Comparison of ENCODE assay signal across 22 cellular contexts in the genomic region with DNA sequence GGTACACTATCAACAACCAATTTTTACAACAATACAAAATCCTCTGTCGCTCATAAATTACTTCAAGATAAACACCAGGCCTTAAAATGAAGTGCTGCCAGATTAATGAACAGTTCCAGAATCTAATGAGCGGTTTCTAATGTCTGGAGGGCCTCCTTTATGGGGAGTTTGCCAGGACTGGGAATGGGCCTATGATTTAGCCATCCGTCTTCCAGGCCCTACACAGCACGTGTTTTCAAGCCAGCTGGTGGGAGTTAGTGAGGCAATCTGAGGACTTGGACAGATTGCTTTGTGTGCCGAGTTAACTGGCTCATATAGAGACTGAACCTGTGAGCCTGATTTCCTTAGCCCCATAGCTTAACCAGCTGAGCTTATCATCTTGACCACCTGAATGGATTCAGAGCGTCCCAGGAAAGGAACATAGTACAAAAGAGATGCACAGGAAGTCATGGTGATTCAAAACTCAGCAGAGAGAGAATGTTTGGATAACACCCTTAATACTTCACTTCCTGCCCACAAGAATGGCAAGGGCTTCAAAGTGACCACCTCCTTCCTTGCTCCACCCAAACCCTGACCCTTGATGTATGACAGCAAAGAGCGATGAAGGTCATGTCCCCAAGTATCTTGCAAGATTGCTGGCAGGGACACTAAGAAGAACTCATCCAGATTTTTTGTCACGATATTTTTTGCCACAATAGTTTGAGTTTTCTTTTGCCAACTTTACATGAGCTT.
DNase-seq lines count a peak whose midpoint lies in the region; FAIRE-seq and TF ChIP-seq lines count a peak whose summit lies in the region.
"Had no signal": no experiment of that assay in that cellular context is flagged by ENCODE, and none has a peak within 500 bp of the region (broad histone marks: within the 10 kb centered on the region; RNA-seq: fewer than 3 reads in every experiment).

No MANE protein-coding gene starts in this region.

- FAIRE-seq in bronchial epithelial cell (lab: Jason Lieb, UNC) = peak; percentile 91
- FAIRE-seq: GM12892 had no signal

- no peak overlapping the region for H3K4me3 ChIP-seq in bronchial epithelial cell (ENCODE audit: low read depth, low read length)
- H3K4me3 ChIP-seq: spleen had no signal

- TF ChIP-seq CTCF in bronchial epithelial cell (IDR thresholded peaks at IDR 0.05; ENCODE audit: insufficient read depth, low read length, severe bottlenecking) = no peak
- no peak for TF ChIP-seq CTCF in mesothelial cell of epicardium (IDR thresholded peaks at IDR 0.05; ENCODE audit: unreplicated experiment)
- TF ChIP-seq CTCF in RWPE1 (conservative IDR thresholded peaks at IDR 0.05; ENCODE audit: low read depth) = no peak

- CTCF ChIA-PET in HEK293T (lab: Yijun Ruan, JAX) (no interaction called here), RWPE1 (lab: Yijun Ruan, JAX) (interaction anchor here (0.6 kb wide), 1 partner anchor 202 kb away, joined by 5 read pairs; no protein-coding TSS in a partner anchor)

- POLR2A ChIA-PET in HEK293T (lab: Yijun Ruan, JAX) = no interaction called here
- POLR2A ChIA-PET in RWPE1 (lab: Yijun Ruan, JAX; ENCODE audit: low non-redundant PET) = no interaction called here

- H3K27me3 Mint-ChIP-seq in mesothelial cell of epicardium (ENCODE audit: low read depth) = no peaks in the 10 kb centered on the region
- H3K27me3 Mint-ChIP-seq: T-helper 17 cell had no signal

- no peaks in the 10 kb centered on the region for H3K36me3 Mint-ChIP-seq in mesothelial cell of epicardium
- H3K36me3 Mint-ChIP-seq: activated naive CD8-positive, alpha-beta T cell; immature natural killer cell; memory B cell; natural killer cell treated with Interleukin-12 subunit alpha and Interleukin-12 subunit beta and Interleukin-15 and Interleukin-18, amount 100 ng/mL, for 72 hours had no signal

- peaks cover 6% of the 10 kb centered on the region for H3K9me3 Mint-ChIP-seq in mesothelial cell of epicardium
- H3K9me3 Mint-ChIP-seq: memory B cell had no signal

- no peaks in the 10 kb centered on the region for H3K36me3 ChIP-seq in bronchial epithelial cell (ENCODE audit: control insufficient read depth, insufficient read depth, low read length)
- H3K36me3 ChIP-seq: spleen had no signal

- peak overlapping the region; percentile 0 for H3K27ac Mint-ChIP-seq in mesothelial cell of epicardium
- H3K27ac Mint-ChIP-seq: activated naive CD8-positive, alpha-beta T cell; B cell; HFFc6; immature natural killer cell; memory B cell; natural killer cell treated with Interleukin-12 subunit alpha and Interleukin-12 subunit beta and Interleukin-15 and Interleukin-18, amount 100 ng/mL, for 72 hours; T-helper 17 cell had no signal

- peak; percentile 20 for DNase-seq in EH (ENCODE audit: low read depth)
- no peak for DNase-seq in HEK293T (ENCODE audit: extremely low spot score)
- DNase-seq in bronchial epithelial cell (ENCODE audit: low read depth) = no peak
- DNase-seq in mesothelial cell of epicardium (ENCODE audit: low spot score in 2 of 2, unreplicated experiment in 2 of 2) = no peak
- DNase-seq in NCI-H1930 (lab: John Stamatoyannopoulos, UW) = no peak
- DNase-seq in RWPE1 (ENCODE audit: low spot score) = no peak
- no peak for DNase-seq in NOMO-1 treated with DMSO at 0.1 percent for 48 hours (lab: John Stamatoyannopoulos, UW; ENCODE audit: unreplicated experiment)
- DNase-seq: activated CD4-positive, CD25-positive, alpha-beta regulatory T cell; activated T-cell treated with anti-CD3 and anti-CD28 coated beads, Interleukin-2, amount 50 U/mL, for 48 hours; dermis blood vessel endothelial cell; erythroblast; HFFc6; immature natural killer cell; KG1; SIG-M5; spleen; T-helper 17 cell had no signal

- no peak overlapping the region for H3K4me3 Mint-ChIP-seq in mesothelial cell of epicardium
- H3K4me3 Mint-ChIP-seq: activated naive CD8-positive, alpha-beta T cell; B cell; HFFc6; immature natural killer cell; memory B cell; natural killer cell treated with Interleukin-12 subunit alpha and Interleukin-12 subunit beta and Interleukin-15 and Interleukin-18, amount 100 ng/mL, for 72 hours; T-helper 17 cell had no signal

- H3K4me1 Mint-ChIP-seq in mesothelial cell of epicardium = peaks cover 17% of the 10 kb centered on the region
- H3K4me1 Mint-ChIP-seq: B cell, memory B cell, T-helper 17 cell had no signal

- H3K27me3 ChIP-seq in bronchial epithelial cell (ENCODE audit: control insufficient read depth, insufficient read depth, low read length) = peaks cover 1% of the 10 kb centered on the region
- H3K27me3 ChIP-seq: spleen had no signal

- H3K27ac ChIP-seq in RWPE1 = no peak overlapping the region
- H3K27ac ChIP-seq: spleen had no signal

TF ChIP-seq in HEK293T, 16 proteins besides CTCF, POLR2A, EP300 and RAD21:
- TF ChIP-seq TARDBP (IDR thresholded peaks at IDR 0.05) = no peak
- TF ChIP-seq FOXM1 (IDR thresholded peaks at IDR 0.05; ENCODE audit: borderline replicate concordance) = no peak
- TF ChIP-seq, protein P1, sequence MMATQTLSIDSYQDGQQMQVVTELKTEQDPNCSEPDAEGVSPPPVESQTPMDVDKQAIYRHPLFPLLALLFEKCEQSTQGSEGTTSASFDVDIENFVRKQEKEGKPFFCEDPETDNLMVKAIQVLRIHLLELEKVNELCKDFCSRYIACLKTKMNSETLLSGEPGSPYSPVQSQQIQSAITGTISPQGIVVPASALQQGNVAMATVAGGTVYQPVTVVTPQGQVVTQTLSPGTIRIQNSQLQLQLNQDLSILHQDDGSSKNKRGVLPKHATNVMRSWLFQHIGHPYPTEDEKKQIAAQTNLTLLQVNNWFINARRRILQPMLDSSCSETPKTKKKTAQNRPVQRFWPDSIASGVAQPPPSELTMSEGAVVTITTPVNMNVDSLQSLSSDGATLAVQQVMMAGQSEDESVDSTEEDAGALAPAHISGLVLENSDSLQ (IDR thresholded peaks at IDR 0.05) = peak; percentile 35
- TF ChIP-seq CTBP1 (IDR thresholded peaks at IDR 0.05; ENCODE audit: borderline replicate concordance) = no peak
- TF ChIP-seq FOXA1 (IDR thresholded peaks at IDR 0.05) = no peak
- TF ChIP-seq HDGF (IDR thresholded peaks at IDR 0.05; ENCODE audit: borderline replicate concordance) = no peak
- TF ChIP-seq NFRKB (IDR thresholded peaks at IDR 0.05) = no peak
- TF ChIP-seq SP1 (IDR thresholded peaks at IDR 0.05) = no peak
- TF ChIP-seq SUZ12 (IDR thresholded peaks at IDR 0.05) = no peak
